Comparison of ENCODE assay signal across 28 cellular contexts in the genomic region with DNA sequence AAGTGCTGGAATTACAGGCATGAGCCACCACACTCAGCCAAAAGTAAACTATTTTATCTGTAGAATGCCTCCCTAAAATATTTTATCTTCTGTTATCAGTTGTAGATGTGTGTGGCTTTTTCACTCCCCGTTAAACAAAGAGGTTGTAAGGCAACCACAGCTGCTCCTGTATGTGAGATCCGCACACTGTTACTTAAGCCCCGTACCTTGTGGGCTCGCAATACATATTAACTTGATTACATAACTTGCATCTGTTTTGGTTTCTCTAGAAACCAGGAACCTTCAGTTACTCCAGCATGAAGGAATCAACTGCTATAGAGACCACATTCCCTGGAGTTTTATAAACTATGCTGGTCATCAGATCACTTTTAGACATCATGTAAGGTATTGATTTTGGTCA.
"Had no signal": no experiment of that assay in that cellular context is flagged by ENCODE, and none has a peak within 500 bp of the region (broad histone marks: within the 10 kb centered on the region; RNA-seq: fewer than 3 reads in every experiment).

No MANE protein-coding gene starts in this region.

- H3K4me3 ChIP-seq: esophagus muscularis mucosa, heart right ventricle, left lung, lower lobe of right lung, upper lobe of left lung, vagina had no signal

- DNase-seq: activated CD4-positive, alpha-beta memory T cell treated with anti-CD3 and anti-CD28 coated beads, Interleukin-2, amount 10 ng/mL, durations not matched to agents 7 days and 5 days; activated CD4-positive, alpha-beta T cell treated with anti-CD3 and anti-CD28 coated beads for 1 hour; activated CD4-positive, alpha-beta T cell treated with anti-CD3 and anti-CD28 coated beads, Interleukin-2, amount 10 ng/mL, durations not matched to agents 7 days and 5 days; activated CD8-positive, alpha-beta memory T cell treated with anti-CD3 and anti-CD28 coated beads, Interleukin-2, amount 50 U/mL, for 48 hours; activated naive CD8-positive, alpha-beta T cell treated with anti-CD3 and anti-CD28 coated beads, Interleukin-2, amount 50 U/mL, for 24 hours; activated T-cell treated with anti-CD3 and anti-CD28 coated beads, Interleukin-2, amount 50 U/mL, for 4 hours; amygdala; dermis blood vessel endothelial cell; effector CD4-positive, alpha-beta T cell; foreskin keratinocyte; heart right ventricle; left lung; lower lobe of right lung; mesenchymal stem cell; natural killer cell; retina; small intestine; stimulated activated CD4-positive, alpha-beta T cell treated with anti-CD3 and anti-CD28 coated beads, Interleukin-4, amount 100 ng/mL, for 4 hours; stimulated activated CD8-positive, alpha-beta memory T cell treated with anti-CD3 and anti-CD28 coated beads, Interleukin-4, amount 100 ng/mL, for 48 hours; stimulated activated naive CD8-positive, alpha-beta T cell treated with anti-CD3 and anti-CD28 coated beads, Interleukin-15, amount 100 ng/mL, for 72 hours; substantia nigra; upper lobe of left lung had no signal

- H3K36me3 ChIP-seq: esophagus muscularis mucosa, heart right ventricle, left lung, lower lobe of right lung, upper lobe of left lung, vagina had no signal

- H3K4me1 ChIP-seq: esophagus muscularis mucosa, foreskin keratinocyte, left lung, lower lobe of right lung, vagina had no signal

- H3K27me3 ChIP-seq: esophagus muscularis mucosa, foreskin keratinocyte, heart right ventricle, left lung, upper lobe of left lung, vagina had no signal

- H3K9me3 ChIP-seq: esophagus muscularis mucosa, heart right ventricle, left lung, lower lobe of right lung, upper lobe of left lung, vagina had no signal

- H3K27ac ChIP-seq: esophagus muscularis mucosa, foreskin keratinocyte, heart right ventricle, left lung, lower lobe of right lung, upper lobe of left lung, vagina had no signal

- ATAC-seq: activated naive CD8-positive, alpha-beta T cell treated with anti-CD3 and anti-CD28 coated beads, Interleukin-2, amount 50 U/mL, for 24 hours; activated T-cell treated with anti-CD3 and anti-CD28 coated beads, Interleukin-2, amount 50 U/mL, for 4 hours; activated T-helper 17 cell treated with anti-CD3 and anti-CD28 coated beads, Interleukin-2, amount 50 U/mL, for 72 hours; foreskin keratinocyte; heart right ventricle; left lung; lower lobe of right lung; natural killer cell; sciatic nerve; stimulated activated memory B cell treated with anti-CD40 and anti-IgM and Interleukin-4, amounts not matched to agents 10 μg/mL and 1 μg/mL and 100 μg/mL, for 72 hours; stimulated activated naive CD8-positive, alpha-beta T cell treated with anti-CD3 and anti-CD28 coated beads, Interleukin-15, amount 100 ng/mL, for 72 hours; WTC11 had no signal
